Comparison of ENCODE assay signal across 8 cellular contexts in genomic region chr17:17108681-17109049, GRCh38.
DNase-seq lines count a peak whose midpoint lies in the region; ATAC-seq and TF ChIP-seq lines count a peak whose summit lies in the region.

No MANE protein-coding gene starts in this region.

- no peak for TF ChIP-seq EP300 in tibial nerve (IDR thresholded peaks at IDR 0.05)

- H3K9me3 ChIP-seq in mucosa of descending colon (no peaks in the 10 kb centered on the region), tibial nerve (no peaks in the 10 kb centered on the region)

- peak overlapping the region in 58 of 59 donors; percentile 52 to 91 (median 82) for H3K27ac ChIP-seq in dorsolateral prefrontal cortex
- H3K27ac ChIP-seq in tibial nerve: peak overlapping the region; percentile 38 to 87 (median 58)

- H3K4me3 ChIP-seq in dorsolateral prefrontal cortex: no peak overlapping the region
- no peak overlapping the region for H3K4me3 ChIP-seq in mucosa of descending colon
- H3K4me3 ChIP-seq in tibial nerve: no peak overlapping the region

- DNase-seq in NCI-H2171 treated with DMSO at 0.1 percent for 48 hours (lab: John Stamatoyannopoulos, UW) (peak; percentile 42), NCI-H2171 (lab: John Stamatoyannopoulos, UW) (no peak), dorsolateral prefrontal cortex (peak; percentile 56 to 84 (median 80)), mucosa of descending colon (peak; percentile 63 to 70 (median 65)), tibial nerve (ENCODE audit: low spot score in 2 of 2) (no peak), NCI-H2081 treated with DMSO at 0.1 percent for 48 hours (lab: John Stamatoyannopoulos, UW) (no peak), omental fat pad (ENCODE audit: low spot score) (no peak)
- no peak for DNase-seq in stimulated activated CD4-positive, alpha-beta T cell treated with anti-CD3 and anti-CD28 coated beads, Interleukin-4, amount 100 ng/mL, for 24 hours

- ATAC-seq in mucosa of descending colon (peak; percentile 60), omental fat pad (ENCODE audit: low FRiP score) (no peak)

- intact Hi-C loops in dorsolateral prefrontal cortex (cut with DNase I) (loop anchor here (2.0 to 10.0 kb wide), 6 partner anchors 34 to 108 kb away; partner anchors contain the start of gene MPRIP (in 1 of the 2)), mucosa of descending colon (cut with DNase I, micrococcal nuclease) (no loop called here)

- 49 to 64% methylated on average over 6 to 8 of the region's 8 CpGs for WGBS in tibial nerve, 2 donors

- no peaks in the 10 kb centered on the region for H3K36me3 ChIP-seq in mucosa of descending colon (ENCODE audit: low read depth)
- H3K36me3 ChIP-seq in tibial nerve: no peaks in the 10 kb centered on the region

- TF ChIP-seq POLR2A in tibial nerve (IDR thresholded peaks at IDR 0.05): no peak

- H3K4me1 ChIP-seq in mucosa of descending colon (ENCODE audit: low read depth): peaks cover 42% of the 10 kb centered on the region
- peaks cover 3 to 100% (median 65%) of the 10 kb centered on the region in 4 donors for H3K4me1 ChIP-seq in tibial nerve

- H3K27me3 ChIP-seq in dorsolateral prefrontal cortex (no peaks in the 10 kb centered on the region), tibial nerve (no peaks in the 10 kb centered on the region)

- TF ChIP-seq CTCF in dorsolateral prefrontal cortex (IDR thresholded peaks at IDR 0.05 in 54 of 56, conservative IDR thresholded peaks at IDR 0.05 in 2 of 56; ENCODE audit: low read depth in 1 of 56, partially characterized antibody in 56 of 56) (peak in 51 of 56 donors; percentile 19 to 68 (median 47)), mucosa of descending colon (IDR thresholded peaks at IDR 0.05) (no peak), tibial nerve (IDR thresholded peaks at IDR 0.05) (no peak), omental fat pad (IDR thresholded peaks at IDR 0.05) (no peak)

Comparison
In these comparisons a context has a peak if more than half of its experiments do, and no peak if none do; other contexts are left out.
1. DNase-seq: peak in NCI-H2171 treated with DMSO at 0.1 percent for 48 hours (single experiment), dorsolateral prefrontal cortex (10 of 10) and mucosa of descending colon (3 of 3); none in NCI-H2171 (single experiment), tibial nerve (0 of 2), stimulated activated CD4-positive, alpha-beta T cell treated with anti-CD3 and anti-CD28 coated beads, Interleukin-4, amount 100 ng/mL, for 24 hours (single experiment), NCI-H2081 treated with DMSO at 0.1 percent for 48 hours (single experiment) and omental fat pad (single experiment).
2. CTCF ChIP-seq: peak in dorsolateral prefrontal cortex (51 of 56); none in mucosa of descending colon (single experiment), tibial nerve (0 of 5) and omental fat pad (0 of 3).
3. intact Hi-C loops: an anchor here in dorsolateral prefrontal cortex (2.0 to 10.0 kb wide); none called in mucosa of descending colon.